24 cellular contexts compared by ENCODE assay signal in the genomic region with DNA sequence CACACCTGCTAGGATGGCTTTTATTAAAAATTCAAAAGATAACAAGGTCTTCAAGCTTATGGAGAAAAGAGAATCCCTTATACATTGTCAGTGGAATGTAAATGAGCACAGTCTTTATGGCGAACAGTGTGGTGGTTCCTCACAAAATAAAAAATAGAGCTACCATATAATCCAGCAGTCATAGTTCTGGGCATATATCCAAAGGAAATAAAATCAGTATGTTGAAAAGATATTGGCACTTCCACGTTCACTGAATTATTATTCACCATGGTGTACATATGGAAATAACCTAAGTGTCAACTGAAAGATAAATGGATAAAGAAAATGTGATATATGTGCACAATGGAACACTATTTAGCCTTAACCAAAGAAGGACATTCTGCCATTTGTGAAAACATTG.
"Had no signal": no experiment of that assay in that cellular context is flagged by ENCODE, and none has a peak within 500 bp of the region (broad histone marks: within the 10 kb centered on the region; RNA-seq: fewer than 3 reads in every experiment).

No MANE protein-coding gene starts in this region.

- H3K9me3 Mint-ChIP-seq: nephron had no signal

- H3K27me3 ChIP-seq: right lobe of liver had no signal

- H3K4me3 Mint-ChIP-seq: activated CD4-positive, alpha-beta T cell treated with anti-CD3 and anti-CD28 coated beads for 36 hours; activated CD8-positive, alpha-beta memory T cell treated with anti-CD3 and anti-CD28 coated beads, Interleukin-2, amount 10 ng/mL, durations not matched to agents 7 days and 5 days; activated CD8-positive, alpha-beta T cell treated with anti-CD3 and anti-CD28 coated beads, Interleukin-2, amount 10 ng/mL, durations not matched to agents 7 days and 5 days; activated naive CD4-positive, alpha-beta T cell treated with anti-CD3 and anti-CD28 coated beads, Interleukin-2, amount 50 U/mL, for 24 hours; activated naive CD8-positive, alpha-beta T cell treated with anti-CD3 and anti-CD28 coated beads, Interleukin-2, amount 50 U/mL, for 24 hours; nephron; stimulated activated effector memory CD8-positive, alpha-beta T cell treated with anti-CD3 and anti-CD28 coated beads, Interleukin-12 subunit alpha, Interleukin-12 subunit beta, amount 100 ng/mL, for 72 hours; stimulated activated naive CD8-positive, alpha-beta T cell treated with anti-CD3 and anti-CD28 coated beads, Interleukin-15, Interleukin-2, amounts not matched to agents 100 ng/mL and 50 ng/mL, for 24 hours had no signal

- H3K27ac ChIP-seq: coronary artery, right lobe of liver, thoracic aorta had no signal

- ATAC-seq: activated CD4-positive, alpha-beta T cell treated with anti-CD3 and anti-CD28 coated beads for 36 hours; activated CD8-positive, alpha-beta memory T cell treated with anti-CD3 and anti-CD28 coated beads, Interleukin-2, amount 10 ng/mL, durations not matched to agents 7 days and 5 days; activated CD8-positive, alpha-beta T cell treated with anti-CD3 and anti-CD28 coated beads, Interleukin-2, amount 10 ng/mL, durations not matched to agents 7 days and 5 days; activated naive CD8-positive, alpha-beta T cell treated with anti-CD3 and anti-CD28 coated beads, Interleukin-2, amount 50 U/mL, for 24 hours; esophagus mucosa; left cardiac atrium; left ventricle myocardium superior; right lobe of liver; stimulated activated effector memory CD8-positive, alpha-beta T cell treated with anti-CD3 and anti-CD28 coated beads, Interleukin-12 subunit alpha, Interleukin-12 subunit beta, amount 100 ng/mL, for 72 hours had no signal

- FAIRE-seq: frontal cortex, keratinocyte, small intestine, urothelium cell line had no signal

- H3K36me3 Mint-ChIP-seq: activated CD8-positive, alpha-beta memory T cell treated with anti-CD3 and anti-CD28 coated beads, Interleukin-2, amount 10 ng/mL, durations not matched to agents 7 days and 5 days; activated naive CD4-positive, alpha-beta T cell treated with anti-CD3 and anti-CD28 coated beads, Interleukin-2, amount 50 U/mL, for 24 hours; stimulated activated effector memory CD8-positive, alpha-beta T cell treated with anti-CD3 and anti-CD28 coated beads, Interleukin-12 subunit alpha, Interleukin-12 subunit beta, amount 100 ng/mL, for 72 hours had no signal

- H3K4me3 ChIP-seq: coronary artery, right lobe of liver, thoracic aorta had no signal

- H3K4me1 Mint-ChIP-seq: activated CD4-positive, alpha-beta T cell treated with anti-CD3 and anti-CD28 coated beads for 36 hours; activated CD8-positive, alpha-beta memory T cell treated with anti-CD3 and anti-CD28 coated beads, Interleukin-2, amount 10 ng/mL, durations not matched to agents 7 days and 5 days; activated naive CD4-positive, alpha-beta T cell treated with anti-CD3 and anti-CD28 coated beads, Interleukin-2, amount 50 U/mL, for 24 hours; activated naive CD8-positive, alpha-beta T cell treated with anti-CD3 and anti-CD28 coated beads, Interleukin-2, amount 50 U/mL, for 24 hours; stimulated activated effector memory CD8-positive, alpha-beta T cell treated with anti-CD3 and anti-CD28 coated beads, Interleukin-12 subunit alpha, Interleukin-12 subunit beta, amount 100 ng/mL, for 72 hours had no signal

- DNase-seq: activated CD4-positive, alpha-beta T cell treated with anti-CD3 and anti-CD28 coated beads for 36 hours; activated CD4-positive, CD25-positive, alpha-beta regulatory T cell; activated CD8-positive, alpha-beta memory T cell treated with anti-CD3 and anti-CD28 coated beads, Interleukin-2, amount 10 ng/mL, durations not matched to agents 7 days and 5 days; activated CD8-positive, alpha-beta T cell treated with anti-CD3 and anti-CD28 coated beads, Interleukin-2, amount 10 ng/mL, durations not matched to agents 7 days and 5 days; activated naive CD8-positive, alpha-beta T cell treated with anti-CD3 and anti-CD28 coated beads, Interleukin-2, amount 50 U/mL, for 24 hours; activated T-cell treated with anti-CD3 and anti-CD28 coated beads, Interleukin-2, amount 50 U/mL, for 48 hours; left cardiac atrium; left ventricle myocardium superior; right lobe of liver; small intestine; stimulated activated CD4-positive, alpha-beta T cell treated with anti-CD3 and anti-CD28 coated beads, Interleukin-4, amount 100 ng/mL, for 24 hours; trophoblast cell had no signal

- H3K27me3 Mint-ChIP-seq: activated CD4-positive, alpha-beta T cell treated with anti-CD3 and anti-CD28 coated beads for 36 hours; activated CD8-positive, alpha-beta memory T cell treated with anti-CD3 and anti-CD28 coated beads, Interleukin-2, amount 10 ng/mL, durations not matched to agents 7 days and 5 days; activated naive CD4-positive, alpha-beta T cell treated with anti-CD3 and anti-CD28 coated beads, Interleukin-2, amount 50 U/mL, for 24 hours; activated naive CD8-positive, alpha-beta T cell treated with anti-CD3 and anti-CD28 coated beads, Interleukin-2, amount 50 U/mL, for 24 hours; progenitor cell of endocrine pancreas; stimulated activated naive CD8-positive, alpha-beta T cell treated with anti-CD3 and anti-CD28 coated beads, Interleukin-15, Interleukin-2, amounts not matched to agents 100 ng/mL and 50 ng/mL, for 24 hours had no signal

- H3K27ac Mint-ChIP-seq: activated CD4-positive, alpha-beta T cell treated with anti-CD3 and anti-CD28 coated beads for 36 hours; activated CD8-positive, alpha-beta memory T cell treated with anti-CD3 and anti-CD28 coated beads, Interleukin-2, amount 10 ng/mL, durations not matched to agents 7 days and 5 days; activated CD8-positive, alpha-beta T cell treated with anti-CD3 and anti-CD28 coated beads, Interleukin-2, amount 10 ng/mL, durations not matched to agents 7 days and 5 days; activated naive CD4-positive, alpha-beta T cell treated with anti-CD3 and anti-CD28 coated beads, Interleukin-2, amount 50 U/mL, for 24 hours; activated naive CD8-positive, alpha-beta T cell treated with anti-CD3 and anti-CD28 coated beads, Interleukin-2, amount 50 U/mL, for 24 hours; activated T-helper 2 cell treated with anti-CD3 and anti-CD28 coated beads, Interferon-gamma antibody, Interleukin-2, Interleukin-4, amounts not matched to agents 10 μg/mL and 5 μg/mL and 100 μg/mL, durations not matched to agents 14 hours and 24 hours and 36 hours; nephron; progenitor cell of endocrine pancreas; stimulated activated effector memory CD8-positive, alpha-beta T cell treated with anti-CD3 and anti-CD28 coated beads, Interleukin-12 subunit alpha, Interleukin-12 subunit beta, amount 100 ng/mL, for 72 hours; stimulated activated naive CD8-positive, alpha-beta T cell treated with anti-CD3 and anti-CD28 coated beads, Interleukin-15, Interleukin-2, amounts not matched to agents 100 ng/mL and 50 ng/mL, for 24 hours had no signal

- H3K4me1 ChIP-seq: right lobe of liver had no signal

- H3K9me3 ChIP-seq: right lobe of liver, thoracic aorta had no signal

- H3K36me3 ChIP-seq: right lobe of liver, thoracic aorta had no signal
